In the genomic region with DNA sequence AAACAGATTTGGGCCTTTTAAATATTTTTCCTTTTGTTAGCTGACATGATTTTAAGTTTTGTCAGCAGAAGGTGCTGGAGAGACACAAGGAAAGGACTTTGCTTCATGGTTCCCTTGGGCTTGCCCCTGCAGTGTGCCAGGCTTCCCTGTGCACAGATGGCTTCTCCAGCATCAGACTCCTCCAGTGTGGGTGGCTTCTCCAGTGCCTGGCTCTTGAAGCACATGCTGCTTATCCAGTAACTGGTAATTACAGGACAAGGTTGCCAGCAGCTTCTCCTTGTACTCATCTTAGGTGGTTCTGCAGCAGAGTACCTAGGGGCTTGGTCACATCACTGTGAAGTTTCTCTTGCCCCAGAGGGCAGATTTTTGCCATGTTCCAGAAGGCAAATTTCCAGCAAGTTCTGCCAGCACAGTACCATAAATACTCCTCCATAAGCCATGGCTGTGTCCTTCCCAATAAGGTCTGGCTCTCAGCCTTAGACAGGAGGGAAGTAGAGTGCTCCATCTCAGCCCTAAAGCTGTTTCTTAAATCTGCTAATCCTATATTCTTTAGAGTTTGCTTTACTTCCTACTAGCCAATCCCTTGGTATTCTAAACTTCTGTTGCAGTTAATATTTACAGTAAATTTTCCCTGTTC, we compare ENCODE assay signal across 15 cellular contexts.
DNase-seq lines count a peak whose midpoint lies in the region; ATAC-seq, FAIRE-seq and TF ChIP-seq lines count a peak whose summit lies in the region.
"Had no signal": no experiment of that assay in that cellular context is flagged by ENCODE, and none has a peak within 500 bp of the region (broad histone marks: within the 10 kb centered on the region; RNA-seq: fewer than 3 reads in every experiment).

No MANE protein-coding gene starts in this region.

- H3K9me3 ChIP-seq in A673 (ENCODE audit: low read depth, low read length, poor library complexity, severe bottlenecking), result no peaks in the 10 kb centered on the region
- H3K9me3 ChIP-seq in left lung, result no peaks in the 10 kb centered on the region
- no peaks in the 10 kb centered on the region for H3K9me3 ChIP-seq in stomach

- BruUV-seq in A673 (replicated peaks; lab: Mats Ljungman, UMichigan), result no TSS peak

- H3K27ac ChIP-seq in A673 (ENCODE audit: low read depth, low read length, poor library complexity, severe bottlenecking) (no peak overlapping the region), left lung (no peak overlapping the region), stomach (peak overlapping the region in 1 of 5 donors; percentile 1), brain microvascular endothelial cell (no peak overlapping the region)
- H3K27ac ChIP-seq: parathyroid adenoma had no signal

- peak; percentile 24 for ATAC-seq in left lung
- ATAC-seq: Panc1; stimulated activated naive CD8-positive, alpha-beta T cell treated with anti-CD3 and anti-CD28 coated beads, Interleukin-15, amount 100 ng/mL, for 72 hours had no signal

- TF ChIP-seq CTCF in A673 (conservative IDR thresholded peaks at IDR 0.05; ENCODE audit: low read depth, low read length) (peak; percentile 23; the same call in 1 of the 2 replicates), left lung (IDR thresholded peaks at IDR 0.05) (no peak), stomach (IDR thresholded peaks at IDR 0.05) (no peak), brain microvascular endothelial cell (IDR thresholded peaks at IDR 0.05; ENCODE audit: low read depth, low read length, missing control alignments) (no peak)

- DNase-seq in A673 (ENCODE audit: low spot score), result peak; percentile 37
- no peak for DNase-seq in GM19239 (ENCODE audit: insufficient read length, low spot score)
- DNase-seq in cerebellar cortex (ENCODE audit: low spot score), result peak; percentile 73
- DNase-seq in left lung, result no peak
- no peak for DNase-seq in stomach
- DNase-seq in kidney tubule cell (ENCODE audit: low spot score), result no peak
- no peak for DNase-seq in stimulated activated CD4-positive, alpha-beta T cell treated with anti-CD3 and anti-CD28 coated beads, Interleukin-1b, Interleukin-23, amount 100 ng/mL, for 48 hours
- no peak for DNase-seq in brain microvascular endothelial cell
- DNase-seq: AML-193; GDM1; KBM-7; NCI-H187 treated with DMSO at 0.1 percent for 48 hours; stimulated activated naive CD8-positive, alpha-beta T cell treated with anti-CD3 and anti-CD28 coated beads, Interleukin-15, amount 100 ng/mL, for 72 hours had no signal

- in situ Hi-C loops in brain microvascular endothelial cell (cut with HindIII; ENCODE audit: low pct_ligation_motif_present, low sequenced_read_pairs), result no loop called here

- no peak overlapping the region for H3K4me3 ChIP-seq in A673 (ENCODE audit: low read depth, low read length, poor library complexity, severe bottlenecking)
- no peak overlapping the region for H3K4me3 ChIP-seq in left lung
- no peak overlapping the region for H3K4me3 ChIP-seq in stomach
- H3K4me3 ChIP-seq in brain microvascular endothelial cell (ENCODE audit: low read depth, low read length), result no peak overlapping the region

- no peaks in the 10 kb centered on the region for H3K4me1 ChIP-seq in A673 (ENCODE audit: insufficient read depth, low read length, poor library complexity, severe bottlenecking)
- H3K4me1 ChIP-seq in left lung, result no peaks in the 10 kb centered on the region
- H3K4me1 ChIP-seq in stomach, result peaks cover 0 to 60% (median 24%) of the 10 kb centered on the region in 4 donors
- H3K4me1 ChIP-seq: parathyroid adenoma had no signal

- no peak for TF ChIP-seq POLR2A in stomach (IDR thresholded peaks at IDR 0.05)

- peak; percentile 21 for FAIRE-seq in GM19239 (lab: Jason Lieb, UNC)

- intact Hi-C loops in A673 (cut with micrococcal nuclease; ENCODE audit: unreplicated experiment) (no loop called here), left lung (cut with DNase I) (no loop called here), stomach (cut with DNase I; ENCODE audit: low total_unique reads) (no loop called here)

- peaks cover 15% of the 10 kb centered on the region for H3K36me3 ChIP-seq in A673 (ENCODE audit: insufficient read depth, low read length, poor library complexity, severe bottlenecking)
- H3K36me3 ChIP-seq in left lung, result peaks cover 0 to 64% of the 10 kb centered on the region in 2 donors
- H3K36me3 ChIP-seq in stomach, result peaks cover 15 to 76% (median 47%) of the 10 kb centered on the region in 4 donors
- H3K36me3 ChIP-seq in brain microvascular endothelial cell (replicated peaks), result peaks cover 18% of the 10 kb centered on the region

- POLR2A ChIA-PET in A673 (lab: Charles Lee; ENCODE audit: low non-redundant PET), result no interaction called here

- H3K27me3 ChIP-seq in A673 (replicated peaks; ENCODE audit: insufficient read depth, low read depth, low read length, poor library complexity) (no peaks in the 10 kb centered on the region), left lung (no peaks in the 10 kb centered on the region), stomach (no peaks in the 10 kb centered on the region), brain microvascular endothelial cell (replicated peaks) (no peaks in the 10 kb centered on the region)

- CTCF ChIA-PET in A673 (lab: Charles Lee), result no interaction called here

- no peak for TF ChIP-seq EP300 in stomach (IDR thresholded peaks at IDR 0.05)

Comparison
In these comparisons a context has a peak if more than half of its experiments do, and no peak if none do; other contexts are left out.
1. DNase-seq: peak in A673 (single experiment) and cerebellar cortex (single experiment); none in GM19239 (single experiment), left lung (0 of 2), stomach (single experiment), kidney tubule cell (single experiment), stimulated activated CD4-positive, alpha-beta T cell treated with anti-CD3 and anti-CD28 coated beads, Interleukin-1b, Interleukin-23, amount 100 ng/mL, for 48 hours (single experiment) and brain microvascular endothelial cell (single experiment).